ENCODE assay signal across 8 cellular contexts in the genomic region with DNA sequence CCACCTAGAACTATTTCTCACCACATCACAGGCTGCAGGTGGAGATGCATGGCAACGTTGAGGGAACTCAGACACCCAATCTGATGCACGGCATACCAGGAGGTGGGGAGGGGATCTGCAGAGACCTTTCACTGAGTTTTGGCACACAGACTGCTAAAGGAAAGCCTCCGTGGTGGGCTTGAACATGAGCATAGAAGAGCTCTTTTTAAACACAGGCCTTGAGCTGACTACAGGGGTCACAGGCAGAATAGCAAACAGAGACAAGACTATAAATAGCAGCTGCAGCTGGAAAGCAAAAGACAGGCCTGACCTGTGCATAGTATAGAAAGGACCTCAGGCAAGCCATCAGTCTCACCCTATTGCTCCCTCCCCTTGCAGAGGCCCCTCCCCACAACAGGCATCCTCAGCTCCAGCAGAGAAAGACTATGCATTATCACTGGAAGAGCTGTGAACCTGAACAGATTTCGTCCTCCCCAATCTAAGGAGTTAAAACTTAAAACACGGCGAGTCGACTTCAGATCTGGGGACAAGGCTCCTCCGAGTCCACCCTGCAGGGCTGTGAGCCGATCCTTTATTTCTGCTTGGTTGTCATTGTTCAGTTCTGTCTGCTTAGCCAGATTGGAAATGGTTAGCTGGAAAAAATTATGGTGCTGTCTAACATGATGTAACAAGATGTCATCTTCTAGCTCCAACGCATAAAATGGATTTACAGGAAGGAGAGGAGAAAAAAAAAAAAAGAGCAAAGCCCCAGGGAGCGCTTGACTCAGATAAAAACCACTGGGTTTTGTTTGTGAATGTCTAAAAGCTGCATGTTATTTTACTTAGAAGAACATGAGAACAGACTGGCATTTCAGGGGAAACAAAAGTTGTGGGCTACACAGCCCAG. TPM values are rescaled to one million over a fixed set of nuclear protein-coding genes. Genes with fewer than 3 reads are reported as not detected.
DNase-seq lines count a peak whose midpoint lies in the region; TF ChIP-seq lines count a peak whose summit lies in the region.

No MANE protein-coding gene starts in this region.

- H3K4me3 Mint-ChIP-seq in glutamatergic neuron (ENCODE audit: unreplicated experiment) (peak overlapping the region; percentile 33), endothelial cell (ENCODE audit: unreplicated experiment) (no peak overlapping the region)

- peak; percentile 48 for DNase-seq in NCI-H1436 (lab: John Stamatoyannopoulos, UW)
- DNase-seq in NCI-H1436 treated with DMSO at 0.1 percent for 48 hours (lab: John Stamatoyannopoulos, UW): no peak
- peak; percentile 76 for DNase-seq in NCI-H146 treated with DMSO at 0.1 percent for 48 hours (lab: John Stamatoyannopoulos, UW; ENCODE audit: unreplicated experiment)
- peak; percentile 34 for DNase-seq in activated T-cell treated with anti-CD3 and anti-CD28 coated beads, Interleukin-2, amount 50 U/mL, for 1 hour
- DNase-seq in glutamatergic neuron: peak; percentile 32
- DNase-seq in spleen: no peak
- no peak for DNase-seq in endothelial cell (ENCODE audit: low spot score)
- DNase-seq in NOMO-1 (lab: John Stamatoyannopoulos, UW; ENCODE audit: unreplicated experiment in 2 of 2): no peak

- 49 to 72% (median 58%) methylated on average over 11 of the region's 11 CpGs for WGBS in spleen, 5 donors

- peak overlapping the region; percentile 78 for H3K27ac Mint-ChIP-seq in glutamatergic neuron (ENCODE audit: unreplicated experiment)
- H3K27ac Mint-ChIP-seq in endothelial cell (ENCODE audit: unreplicated experiment): no peak overlapping the region

- H3K27me3 Mint-ChIP-seq in glutamatergic neuron (ENCODE audit: unreplicated experiment) (peaks cover 3% of the 10 kb centered on the region), endothelial cell (ENCODE audit: unreplicated experiment) (peaks cover 2% of the 10 kb centered on the region)

- TF ChIP-seq POLR2A in spleen (IDR thresholded peaks at IDR 0.05): no peak

- no peaks in the 10 kb centered on the region for H3K9me3 ChIP-seq in spleen

- no peaks in the 10 kb centered on the region for H3K36me3 Mint-ChIP-seq in glutamatergic neuron (ENCODE audit: unreplicated experiment)
- no peaks in the 10 kb centered on the region for H3K36me3 Mint-ChIP-seq in endothelial cell (ENCODE audit: low read depth, unreplicated experiment)

- peaks cover 17% of the 10 kb centered on the region for H3K4me1 Mint-ChIP-seq in glutamatergic neuron (ENCODE audit: low read depth, unreplicated experiment)
- H3K4me1 Mint-ChIP-seq in endothelial cell (ENCODE audit: unreplicated experiment): peaks cover 12% of the 10 kb centered on the region

- no peaks in the 10 kb centered on the region for H3K27me3 ChIP-seq in spleen (replicated peaks in 1 of 7)

- intact Hi-C loops in spleen (cut with DNase I; ENCODE audit: low total_unique reads): no loop called here

- peaks cover 0 to 34% (median 25%) of the 10 kb centered on the region in 6 donors for H3K4me1 ChIP-seq in spleen

- H3K9me3 Mint-ChIP-seq in glutamatergic neuron (ENCODE audit: unreplicated experiment) (no peaks in the 10 kb centered on the region), endothelial cell (ENCODE audit: unreplicated experiment) (no peaks in the 10 kb centered on the region)

- no peaks in the 10 kb centered on the region for H3K36me3 ChIP-seq in spleen

- peak overlapping the region in 7 of 8 donors; percentile 41 to 75 (median 59) for H3K27ac ChIP-seq in spleen

- TF ChIP-seq CTCF in glutamatergic neuron (IDR thresholded peaks at IDR 0.05; ENCODE audit: partially characterized antibody, unreplicated experiment) (no peak), spleen (IDR thresholded peaks at IDR 0.05 in 8 of 11, conservative IDR thresholded peaks at IDR 0.05 in 3 of 11) (no peak), endothelial cell (IDR thresholded peaks at IDR 0.05; ENCODE audit: unreplicated experiment) (no peak)

- no peak overlapping the region for H3K4me3 ChIP-seq in spleen

RNA-seq across cellular contexts. Expression of gene LCLAT1, which starts 25.3 kb away (rescaled TPM):
- total RNA-seq in glutamatergic neuron (ENCODE audit: unreplicated experiment) (16.0 TPM), spleen (10 to 100 TPM; 11.8 to 23.3 (median 17.7) TPM), endothelial cell (ENCODE audit: unreplicated experiment) (20.9 TPM)
- 1 to 10 TPM; 1.9 to 3.2 (median 2.3) TPM for polyA plus RNA-seq in spleen

Comparison
In these comparisons a context has a peak if more than half of its experiments do, and no peak if none do; other contexts are left out.
1. DNase-seq: peak in NCI-H1436 (single experiment), NCI-H146 treated with DMSO at 0.1 percent for 48 hours (single experiment), activated T-cell treated with anti-CD3 and anti-CD28 coated beads, Interleukin-2, amount 50 U/mL, for 1 hour (single experiment) and glutamatergic neuron (single experiment); none in NCI-H1436 treated with DMSO at 0.1 percent for 48 hours (single experiment), spleen (single experiment), endothelial cell (single experiment) and NOMO-1 (0 of 2).